ENCODE assay signal across 8 cellular contexts in genomic region chr11:65181569-65182257, GRCh38. TPM values are rescaled to one million over a fixed set of nuclear protein-coding genes. Genes with fewer than 3 reads are reported as not detected.
DNase-seq lines count a peak whose midpoint lies in the region; ATAC-seq and TF ChIP-seq lines count a peak whose summit lies in the region.

TSS of gene CAPN1 (plus strand) at chr11:65181928. CDS start at chr11:65182702, 774 bp downstream.

- TF ChIP-seq CTCF in lower lobe of right lung (IDR thresholded peaks at IDR 0.05) = no peak

- CTCF ChIA-PET in activated CD4-positive, alpha-beta memory T cell treated with anti-CD3 and anti-CD28 coated beads, Interleukin-2, amount 10 ng/mL, durations not matched to agents 7 days and 5 days (lab: Charles Lee) = interaction anchor here (0.9 to 1.5 kb wide), 6 partner anchors 46 to 169 kb away, joined by 3 to 6 read pairs (median 4); partner anchors contain the start of gene DPF2

- H3K36me3 ChIP-seq in lower lobe of right lung = peaks cover 27% of the 10 kb centered on the region

- peaks cover 14% of the 10 kb centered on the region for H3K36me3 Mint-ChIP-seq in activated CD4-positive, alpha-beta memory T cell treated with anti-CD3 and anti-CD28 coated beads, Interleukin-2, amount 10 ng/mL, durations not matched to agents 7 days and 5 days (ENCODE audit: low read depth)

- H3K9me3 Mint-ChIP-seq in activated CD4-positive, alpha-beta memory T cell treated with anti-CD3 and anti-CD28 coated beads, Interleukin-2, amount 10 ng/mL, durations not matched to agents 7 days and 5 days = no peaks in the 10 kb centered on the region

- peak within 1 kb of the TSS; percentile 95 for H3K27ac ChIP-seq in lower lobe of right lung

- H3K9me3 ChIP-seq in lower lobe of right lung = no peaks in the 10 kb centered on the region

- H3K4me1 ChIP-seq in lower lobe of right lung = peaks cover 32% of the 10 kb centered on the region

- peak within 1 kb of the TSS; percentile 95 for H3K4me3 Mint-ChIP-seq in activated CD4-positive, alpha-beta memory T cell treated with anti-CD3 and anti-CD28 coated beads, Interleukin-2, amount 10 ng/mL, durations not matched to agents 7 days and 5 days

- peak; percentile 12 for DNase-seq in DMS153 (lab: John Stamatoyannopoulos, UW)
- DNase-seq in DMS153 treated with DMSO at 0.1 percent for 48 hours (lab: John Stamatoyannopoulos, UW; ENCODE audit: unreplicated experiment) = no peak
- peak; percentile 80 for DNase-seq in NCI-H82 (lab: John Stamatoyannopoulos, UW)
- DNase-seq in activated CD4-positive, alpha-beta memory T cell treated with anti-CD3 and anti-CD28 coated beads, Interleukin-2, amount 10 ng/mL, durations not matched to agents 7 days and 5 days = peak; percentile 83
- peak; percentile 78 for DNase-seq in ecto neural progenitor cell (ENCODE audit: low spot score)
- DNase-seq in lower lobe of right lung = peak; percentile 83
- DNase-seq in stimulated activated CD4-positive, alpha-beta T cell treated with anti-CD3 and anti-CD28 coated beads, TNF-alpha, amount 100 ng/mL, for 1 hour (ENCODE audit: low read depth in 3 of 3, low spot score in 1 of 3) = peak; percentile 32 to 54 (median 38)

- no peaks in the 10 kb centered on the region for H3K27me3 Mint-ChIP-seq in activated CD4-positive, alpha-beta memory T cell treated with anti-CD3 and anti-CD28 coated beads, Interleukin-2, amount 10 ng/mL, durations not matched to agents 7 days and 5 days

- peaks cover 25% of the 10 kb centered on the region for H3K4me1 Mint-ChIP-seq in activated CD4-positive, alpha-beta memory T cell treated with anti-CD3 and anti-CD28 coated beads, Interleukin-2, amount 10 ng/mL, durations not matched to agents 7 days and 5 days

- H3K4me3 ChIP-seq in lower lobe of right lung = peak within 1 kb of the TSS; percentile 98

- H3K27ac Mint-ChIP-seq in activated CD4-positive, alpha-beta memory T cell treated with anti-CD3 and anti-CD28 coated beads, Interleukin-2, amount 10 ng/mL, durations not matched to agents 7 days and 5 days = peak within 1 kb of the TSS; percentile 85

- H3K27me3 ChIP-seq in lower lobe of right lung (ENCODE audit: low read depth) = no peaks in the 10 kb centered on the region

- intact Hi-C loops in lower lobe of right lung (cut with DNase I) = no loop called here

- POLR2A ChIA-PET in activated CD4-positive, alpha-beta memory T cell treated with anti-CD3 and anti-CD28 coated beads, Interleukin-2, amount 10 ng/mL, durations not matched to agents 7 days and 5 days (lab: Charles Lee) = interaction anchor here (0.7 to 3.9 kb wide), 11 partner anchors 12 to 318 kb away, joined by 3 to 30 read pairs (median 7); partner anchors contain the start of genes FAU, MRPL49, POLA2 and SPDYC

- ATAC-seq in HG03159 (IDR thresholded peaks at IDR 0.05; ENCODE audit: unreplicated experiment) (peak; percentile 61), lower lobe of right lung (peak; percentile 83 to 86)

RNA-seq across cellular contexts. Expression of gene CAPN1, which starts in this region (rescaled TPM):
- total RNA-seq in activated CD4-positive, alpha-beta memory T cell treated with anti-CD3 and anti-CD28 coated beads, Interleukin-2, amount 10 ng/mL, durations not matched to agents 7 days and 5 days = 100 to 1,000 TPM; 164 to 167 TPM
- 176 TPM for total RNA-seq in lower lobe of right lung
